Comparison of ENCODE assay signal across 11 cellular contexts in genomic region chr1:44684525-44684924, GRCh38. TPM values are rescaled to one million over a fixed set of nuclear protein-coding genes. Genes with fewer than 3 reads are reported as not detected.
A peak's percentile ranks its signal among the peaks of the same experiment; 100 is the strongest.
DNase-seq lines count a peak whose midpoint lies in the region; ATAC-seq and TF ChIP-seq lines count a peak whose summit lies in the region.
"Had no signal": no experiment of that assay in that cellular context is flagged by ENCODE, and none has a peak within 500 bp of the region (broad histone marks: within the 10 kb centered on the region; RNA-seq: fewer than 3 reads in every experiment).

No MANE protein-coding gene starts in this region.

- peaks cover 3% of the 10 kb centered on the region for H3K27me3 Mint-ChIP-seq in activated CD4-positive, alpha-beta memory T cell treated with anti-CD3 and anti-CD28 coated beads, Interleukin-2, amount 10 ng/mL, durations not matched to agents 7 days and 5 days

- H3K4me3 ChIP-seq in HL-60 (replicated peaks; ENCODE audit: insufficient read depth, low read length), result no peak overlapping the region
- H3K4me3 ChIP-seq: coronary artery had no signal

- peaks cover 4% of the 10 kb centered on the region for H3K4me1 Mint-ChIP-seq in activated CD4-positive, alpha-beta memory T cell treated with anti-CD3 and anti-CD28 coated beads, Interleukin-2, amount 10 ng/mL, durations not matched to agents 7 days and 5 days

- H3K9me3 Mint-ChIP-seq in activated CD4-positive, alpha-beta memory T cell treated with anti-CD3 and anti-CD28 coated beads, Interleukin-2, amount 10 ng/mL, durations not matched to agents 7 days and 5 days, result no peaks in the 10 kb centered on the region

- no peaks in the 10 kb centered on the region for H3K27me3 ChIP-seq in HL-60 (ENCODE audit: insufficient read depth, poor library complexity, severe bottlenecking)

- no peaks in the 10 kb centered on the region for H3K36me3 Mint-ChIP-seq in activated CD4-positive, alpha-beta memory T cell treated with anti-CD3 and anti-CD28 coated beads, Interleukin-2, amount 10 ng/mL, durations not matched to agents 7 days and 5 days (ENCODE audit: low read depth)

- peak overlapping the region; percentile 90 for H3K27ac ChIP-seq in HL-60 (replicated peaks)
- H3K27ac ChIP-seq: 22Rv1, coronary artery had no signal

- ATAC-seq in GM21825 (IDR thresholded peaks at IDR 0.05; ENCODE audit: unreplicated experiment) (peak; percentile 78), sciatic nerve (no peak)

- no peak overlapping the region for H3K4me3 Mint-ChIP-seq in activated CD4-positive, alpha-beta memory T cell treated with anti-CD3 and anti-CD28 coated beads, Interleukin-2, amount 10 ng/mL, durations not matched to agents 7 days and 5 days

- CTCF ChIA-PET in activated CD4-positive, alpha-beta memory T cell treated with anti-CD3 and anti-CD28 coated beads, Interleukin-2, amount 10 ng/mL, durations not matched to agents 7 days and 5 days (lab: Charles Lee), result interaction anchor here (1.0 to 1.5 kb wide), 3 partner anchors 9 to 32 kb away, joined by 3 to 6 read pairs (median 4); no protein-coding TSS in a partner anchor

- H3K27ac Mint-ChIP-seq in activated CD4-positive, alpha-beta memory T cell treated with anti-CD3 and anti-CD28 coated beads, Interleukin-2, amount 10 ng/mL, durations not matched to agents 7 days and 5 days, result no peak overlapping the region

- TF ChIP-seq CTCF in HL-60 (IDR thresholded peaks at IDR 0.05; ENCODE audit: insufficient read depth, low read length), result no peak

- intact Hi-C loops in sciatic nerve (cut with DNase I), result no loop called here

- DNase-seq in NCI-H82 (lab: John Stamatoyannopoulos, UW) (peak; percentile 35), NCI-H82 treated with DMSO at 0.1 percent for 48 hours (lab: John Stamatoyannopoulos, UW; ENCODE audit: unreplicated experiment) (no peak), HL-60 (ENCODE audit: low read depth in 1 of 2, low spot score in 1 of 2) (peak; percentile 40 to 90), sciatic nerve (ENCODE audit: low spot score) (peak; percentile 25), GM03348 (ENCODE audit: low spot score) (no peak), islet precursor cell (no peak)
- no peak for DNase-seq in activated CD4-positive, alpha-beta memory T cell treated with anti-CD3 and anti-CD28 coated beads, Interleukin-2, amount 10 ng/mL, durations not matched to agents 7 days and 5 days

- POLR2A ChIA-PET in activated CD4-positive, alpha-beta memory T cell treated with anti-CD3 and anti-CD28 coated beads, Interleukin-2, amount 10 ng/mL, durations not matched to agents 7 days and 5 days (lab: Charles Lee), result interaction anchor here (1.2 kb wide), 1 partner anchor 37 kb away, joined by 6 read pairs; no protein-coding TSS in a partner anchor

RNA-seq across cellular contexts. Expression of gene ARMH1, which starts 10.0 kb away (rescaled TPM):
- 3.9 TPM for total RNA-seq in sciatic nerve
- total RNA-seq in activated CD4-positive, alpha-beta memory T cell treated with anti-CD3 and anti-CD28 coated beads, Interleukin-2, amount 10 ng/mL, durations not matched to agents 7 days and 5 days, result 10 to 100 TPM; 20.8 to 21.2 TPM

RNA-seq across cellular contexts. Expression of gene TMEM53, which starts 10.2 kb away (rescaled TPM):
- 12.5 TPM for total RNA-seq in sciatic nerve
- total RNA-seq in activated CD4-positive, alpha-beta memory T cell treated with anti-CD3 and anti-CD28 coated beads, Interleukin-2, amount 10 ng/mL, durations not matched to agents 7 days and 5 days, result 1 to 10 TPM; 4.3 to 5.6 TPM

RNA-seq across cellular contexts. Expression of gene RNU5D-1, which starts 46.4 kb away (rescaled TPM):
- not detected for total RNA-seq in sciatic nerve
- total RNA-seq in activated CD4-positive, alpha-beta memory T cell treated with anti-CD3 and anti-CD28 coated beads, Interleukin-2, amount 10 ng/mL, durations not matched to agents 7 days and 5 days, result not detected
- total RNA-seq: temporal lobe had no signal

RNA-seq across cellular contexts. Expression of gene KIF2C, which starts 55.1 kb away (rescaled TPM):
- 1.2 TPM for total RNA-seq in sciatic nerve
- total RNA-seq in activated CD4-positive, alpha-beta memory T cell treated with anti-CD3 and anti-CD28 coated beads, Interleukin-2, amount 10 ng/mL, durations not matched to agents 7 days and 5 days, result 100 to 1,000 TPM; 105 to 106 TPM

Comparison
In these comparisons a context has a peak if more than half of its experiments do, and no peak if none do; other contexts are left out.
1. DNase-seq: peak in NCI-H82 (single experiment), HL-60 (2 of 2) and sciatic nerve (single experiment); none in NCI-H82 treated with DMSO at 0.1 percent for 48 hours (single experiment), GM03348 (single experiment), islet precursor cell (single experiment) and activated CD4-positive, alpha-beta memory T cell treated with anti-CD3 and anti-CD28 coated beads, Interleukin-2, amount 10 ng/mL, durations not matched to agents 7 days and 5 days (single experiment).